Comparison of ENCODE assay signal across 18 cellular contexts in genomic region chr22:43260818-43261217, GRCh38.
DNase-seq lines count a peak whose midpoint lies in the region; ATAC-seq and TF ChIP-seq lines count a peak whose summit lies in the region.
"Had no signal": no experiment of that assay in that cellular context is flagged by ENCODE, and none has a peak within 500 bp of the region (broad histone marks: within the 10 kb centered on the region; RNA-seq: fewer than 3 reads in every experiment).

No MANE protein-coding gene starts in this region.

- DNase-seq in brain microvascular endothelial cell: peak; percentile 34
- peak; percentile 60 for DNase-seq in left lobe of liver (ENCODE audit: low spot score)
- peak; percentile 76 to 89 (median 81) for DNase-seq in ovary
- no peak for DNase-seq in upper lobe of right lung
- DNase-seq in head of caudate nucleus: no peak
- no peak for DNase-seq in kidney tubule cell (ENCODE audit: low spot score)
- no peak for DNase-seq in Peyer's patch
- DNase-seq: Caco-2; CD4-positive, CD25-positive, alpha-beta regulatory T cell; DMS153; HFFc6; KG1; NCI-H1092 treated with DMSO at 0.1 percent for 48 hours; NCI-H2107; NCI-H226; NCI-H524 treated with DMSO at 0.1 percent for 48 hours; SHP77 had no signal

- H3K36me3 ChIP-seq in brain microvascular endothelial cell (replicated peaks): no peaks in the 10 kb centered on the region
- H3K36me3 ChIP-seq in ovary: no peaks in the 10 kb centered on the region
- H3K36me3 ChIP-seq in upper lobe of right lung: no peaks in the 10 kb centered on the region
- no peaks in the 10 kb centered on the region for H3K36me3 ChIP-seq in Peyer's patch

- peaks cover 12% of the 10 kb centered on the region for H3K27me3 ChIP-seq in brain microvascular endothelial cell (replicated peaks)
- no peaks in the 10 kb centered on the region for H3K27me3 ChIP-seq in ovary
- H3K27me3 ChIP-seq in upper lobe of right lung: no peaks in the 10 kb centered on the region
- H3K27me3 ChIP-seq in Peyer's patch: no peaks in the 10 kb centered on the region

- intact Hi-C loops in ovary (cut with DNase I): loop anchor here in 1 of 4 donors (1.0 kb wide), 1 partner anchor 20 kb away; no protein-coding TSS in a partner anchor
- intact Hi-C loops in upper lobe of right lung (cut with DNase I): no loop called here
- intact Hi-C loops in head of caudate nucleus (cut with DNase I): no loop called here

- no peak overlapping the region for H3K4me3 ChIP-seq in brain microvascular endothelial cell (ENCODE audit: low read depth, low read length)
- H3K4me3 ChIP-seq in ovary: no peak overlapping the region
- H3K4me3 ChIP-seq in upper lobe of right lung: no peak overlapping the region
- H3K4me3 ChIP-seq in Peyer's patch: no peak overlapping the region

- in situ Hi-C loops in brain microvascular endothelial cell (cut with HindIII; ENCODE audit: low pct_ligation_motif_present, low sequenced_read_pairs): no loop called here

- H3K9me3 ChIP-seq in ovary: no peaks in the 10 kb centered on the region
- H3K9me3 ChIP-seq in upper lobe of right lung: no peaks in the 10 kb centered on the region
- no peaks in the 10 kb centered on the region for H3K9me3 ChIP-seq in Peyer's patch
- H3K9me3 ChIP-seq: Caco-2 had no signal

- ATAC-seq in left lobe of liver: peak; percentile 51
- ATAC-seq in upper lobe of right lung: peak; percentile 33
- no peak for ATAC-seq in GM18873 (IDR thresholded peaks at IDR 0.05; ENCODE audit: low FRiP score, unreplicated experiment)

- H3K4me1 ChIP-seq in ovary (ENCODE audit: insufficient read depth) (peaks cover 31% of the 10 kb centered on the region), upper lobe of right lung (peaks cover 42% of the 10 kb centered on the region), Peyer's patch (peaks cover 0 to 18% (median 6%) of the 10 kb centered on the region in 4 donors)

- no peak for TF ChIP-seq EP300 in ovary (IDR thresholded peaks at IDR 0.05)

- TF ChIP-seq CTCF in brain microvascular endothelial cell (IDR thresholded peaks at IDR 0.05; ENCODE audit: low read depth, low read length, missing control alignments) (no peak), ovary (IDR thresholded peaks at IDR 0.05) (no peak), upper lobe of right lung (IDR thresholded peaks at IDR 0.05) (no peak), Peyer's patch (IDR thresholded peaks at IDR 0.05) (no peak)

- WGBS in ovary, 3 donors: 18 to 34% (median 31%) methylated on average over 6 to 8 of the region's 8 CpGs

- no peak overlapping the region for H3K27ac ChIP-seq in brain microvascular endothelial cell
- H3K27ac ChIP-seq in ovary: peak overlapping the region; percentile 39 to 75
- peak overlapping the region; percentile 30 for H3K27ac ChIP-seq in upper lobe of right lung
- H3K27ac ChIP-seq in Peyer's patch: no peak overlapping the region

- no peak for TF ChIP-seq POLR2A in ovary (IDR thresholded peaks at IDR 0.05)
- no peak for TF ChIP-seq POLR2A in Peyer's patch (IDR thresholded peaks at IDR 0.05)

Comparison
In these comparisons a context has a peak if more than half of its experiments do, and no peak if none do; other contexts are left out.
1. DNase-seq: peak in brain microvascular endothelial cell (single experiment), left lobe of liver (single experiment) and ovary (5 of 5); none in upper lobe of right lung (single experiment), head of caudate nucleus (0 of 42), kidney tubule cell (single experiment) and Peyer's patch (0 of 3).
2. H3K27ac ChIP-seq: peak in ovary (2 of 2) and upper lobe of right lung (single experiment); none in brain microvascular endothelial cell (single experiment) and Peyer's patch (0 of 4).